ENCODE assay signal across 42 cellular contexts in the genomic region with DNA sequence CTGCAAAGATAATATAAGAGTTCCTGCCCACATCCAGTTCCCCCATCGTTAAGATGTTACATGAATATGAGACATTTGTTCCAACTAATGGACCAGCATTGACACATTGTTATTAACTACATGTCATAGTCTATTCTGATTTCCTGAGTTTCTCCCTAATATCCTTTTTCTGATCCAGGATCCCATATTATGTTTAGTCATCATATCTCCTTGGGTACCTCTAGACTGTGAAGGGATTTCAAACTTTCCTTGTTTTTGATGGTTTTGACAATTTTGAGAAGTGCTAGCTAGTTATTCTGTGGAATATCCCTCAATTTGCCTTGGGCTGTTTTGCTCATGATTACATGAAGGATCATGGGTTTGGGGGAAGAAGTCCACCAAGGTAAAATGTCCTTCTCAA. TPM values are rescaled to one million over a fixed set of nuclear protein-coding genes. Genes with fewer than 3 reads are reported as not detected.
"Had no signal": no experiment of that assay in that cellular context is flagged by ENCODE, and none has a peak within 500 bp of the region (broad histone marks: within the 10 kb centered on the region; RNA-seq: fewer than 3 reads in every experiment).

No MANE protein-coding gene starts in this region.

- ATAC-seq: activated naive CD4-positive, alpha-beta T cell treated with anti-CD3 and anti-CD28 coated beads, Interleukin-2, amount 50 U/mL, for 72 hours; activated naive CD8-positive, alpha-beta T cell treated with anti-CD3 and anti-CD28 coated beads, Interleukin-2, amount 50 U/mL, for 24 hours; activated T-cell treated with anti-CD3 and anti-CD28 coated beads, Interleukin-2, amount 50 U/mL, for 4 hours; activated T-cell treated with anti-CD3 and anti-CD28 coated beads, Interleukin-2, amount 50 U/mL, for 72 hours; activated T-helper 17 cell treated with anti-CD3 and anti-CD28 coated beads, Interleukin-2, amount 50 U/mL, for 72 hours; body of pancreas had no signal

- H3K4me1 ChIP-seq: adrenal gland, ascending aorta, body of pancreas had no signal

- H3K27me3 ChIP-seq: adrenal gland, ascending aorta, brain microvascular endothelial cell, cardiac muscle cell had no signal

- H3K4me3 ChIP-seq: adrenal gland, ascending aorta, body of pancreas, cardiac muscle cell had no signal

- H3K27ac ChIP-seq: adrenal gland, ascending aorta, body of pancreas, brain microvascular endothelial cell, cardiac muscle cell had no signal

- H3K4me3 Mint-ChIP-seq: activated naive CD4-positive, alpha-beta T cell treated with anti-CD3 and anti-CD28 coated beads for 36 hours; activated naive CD4-positive, alpha-beta T cell treated with anti-CD3 and anti-CD28 coated beads, Interleukin-2, amount 10 ng/mL, durations not matched to agents 7 days and 5 days; activated naive CD4-positive, alpha-beta T cell treated with anti-CD3 and anti-CD28 coated beads, Interleukin-2, amount 50 U/mL, for 24 hours; activated naive CD8-positive, alpha-beta T cell; activated naive CD8-positive, alpha-beta T cell treated with anti-CD3 and anti-CD28 coated beads for 36 hours; activated naive CD8-positive, alpha-beta T cell treated with anti-CD3 and anti-CD28 coated beads, Interleukin-2, amount 10 ng/mL, durations not matched to agents 7 days and 5 days; activated naive CD8-positive, alpha-beta T cell treated with anti-CD3 and anti-CD28 coated beads, Interleukin-2, amount 50 U/mL, for 24 hours; activated T-cell treated with anti-CD3 and anti-CD28 coated beads, Interleukin-2, amount 50 U/mL, for 24 hours; activated T-cell treated with anti-CD3 and anti-CD28 coated beads, Interleukin-2, amount 50 U/mL, for 4 hours; activated T-cell treated with anti-CD3 and anti-CD28 coated beads, Interleukin-2, amount 50 U/mL, for 72 hours; activated T-helper 1 cell treated with anti-CD3 and anti-CD28 coated beads, Interleukin-12 subunit alpha, Interleukin-12 subunit beta, Interleukin-2, Interleukin-4 antibody, amounts not matched to agents 30 ng/mL and 10 ng/mL and 1 ng/mL, durations not matched to agents 14 hours and 24 hours and 36 hours; activated T-helper 17 cell treated with anti-CD3 and anti-CD28 coated beads, Interleukin-2, amount 50 U/mL, for 72 hours; brain; central memory CD8-positive, alpha-beta T cell had no signal

- H3K36me3 ChIP-seq: adrenal gland, ascending aorta, brain microvascular endothelial cell, cardiac muscle cell had no signal

- H3K4me1 Mint-ChIP-seq: activated naive CD4-positive, alpha-beta T cell treated with anti-CD3 and anti-CD28 coated beads, Interleukin-2, amount 10 ng/mL, durations not matched to agents 7 days and 5 days; activated naive CD4-positive, alpha-beta T cell treated with anti-CD3 and anti-CD28 coated beads, Interleukin-2, amount 50 U/mL, for 24 hours; activated naive CD8-positive, alpha-beta T cell treated with anti-CD3 and anti-CD28 coated beads for 36 hours; activated naive CD8-positive, alpha-beta T cell treated with anti-CD3 and anti-CD28 coated beads, Interleukin-2, amount 10 ng/mL, durations not matched to agents 7 days and 5 days; activated naive CD8-positive, alpha-beta T cell treated with anti-CD3 and anti-CD28 coated beads, Interleukin-2, amount 50 U/mL, for 24 hours; activated T-helper 17 cell treated with anti-CD3 and anti-CD28 coated beads, Interleukin-2, amount 50 U/mL, for 72 hours; brain; central memory CD8-positive, alpha-beta T cell had no signal

- FAIRE-seq: astrocyte, bronchial epithelial cell had no signal

- H3K27ac Mint-ChIP-seq: activated naive CD4-positive, alpha-beta T cell treated with anti-CD3 and anti-CD28 coated beads for 36 hours; activated naive CD4-positive, alpha-beta T cell treated with anti-CD3 and anti-CD28 coated beads, Interleukin-2, amount 10 ng/mL, durations not matched to agents 7 days and 5 days; activated naive CD4-positive, alpha-beta T cell treated with anti-CD3 and anti-CD28 coated beads, Interleukin-2, amount 50 U/mL, for 24 hours; activated naive CD4-positive, alpha-beta T cell treated with anti-CD3 and anti-CD28 coated beads, Interleukin-2, amount 50 U/mL, for 72 hours; activated naive CD8-positive, alpha-beta T cell; activated naive CD8-positive, alpha-beta T cell treated with anti-CD3 and anti-CD28 coated beads for 36 hours; activated naive CD8-positive, alpha-beta T cell treated with anti-CD3 and anti-CD28 coated beads, Interleukin-2, amount 10 ng/mL, durations not matched to agents 7 days and 5 days; activated naive CD8-positive, alpha-beta T cell treated with anti-CD3 and anti-CD28 coated beads, Interleukin-2, amount 50 U/mL, for 24 hours; activated T-cell treated with anti-CD3 and anti-CD28 coated beads, Interleukin-2, amount 50 U/mL, for 24 hours; activated T-cell treated with anti-CD3 and anti-CD28 coated beads, Interleukin-2, amount 50 U/mL, for 72 hours; activated T-helper 1 cell treated with anti-CD3 and anti-CD28 coated beads, Interleukin-12 subunit alpha, Interleukin-12 subunit beta, Interleukin-2, Interleukin-4 antibody, amounts not matched to agents 30 ng/mL and 10 ng/mL and 1 ng/mL, durations not matched to agents 14 hours and 24 hours and 36 hours; activated T-helper 17 cell treated with anti-CD3 and anti-CD28 coated beads, Interleukin-2, amount 50 U/mL, for 72 hours; activated T-helper 2 cell treated with anti-CD3 and anti-CD28 coated beads, Interferon-gamma antibody, Interleukin-2, Interleukin-4, amounts not matched to agents 10 μg/mL and 5 μg/mL and 100 μg/mL, durations not matched to agents 14 hours and 24 hours and 36 hours; brain had no signal

- DNase-seq: activated effector memory CD4-positive, alpha-beta T cell treated with anti-CD3 and anti-CD28 coated beads, Interleukin-2, amount 50 U/mL, for 16 hours; activated effector memory CD4-positive, alpha-beta T cell treated with Interleukin-2 at 50 U/mL for 16 hours; activated gamma-delta T cell; activated gamma-delta T cell treated with Interleukin-2 at 50 U/mL for 16 hours; activated naive CD4-positive, alpha-beta T cell; activated naive CD4-positive, alpha-beta T cell treated with anti-CD3 and anti-CD28 coated beads for 36 hours; activated naive CD4-positive, alpha-beta T cell treated with anti-CD3 and anti-CD28 coated beads, Interleukin-2, amount 10 ng/mL, durations not matched to agents 7 days and 5 days; activated naive CD4-positive, alpha-beta T cell treated with anti-CD3 and anti-CD28 coated beads, Interleukin-2, amount 50 U/mL, for 16 hours; activated naive CD4-positive, alpha-beta T cell treated with Interleukin-2 at 50 U/mL for 16 hours; activated naive CD8-positive, alpha-beta T cell treated with anti-CD3 and anti-CD28 coated beads for 36 hours; activated naive CD8-positive, alpha-beta T cell treated with anti-CD3 and anti-CD28 coated beads, Interleukin-2, amount 10 ng/mL, durations not matched to agents 7 days and 5 days; activated naive CD8-positive, alpha-beta T cell treated with anti-CD3 and anti-CD28 coated beads, Interleukin-2, amount 50 U/mL, for 24 hours; activated T-cell treated with anti-CD3 and anti-CD28 coated beads, Interleukin-2, amount 50 U/mL, for 1 hour; activated T-cell treated with anti-CD3 and anti-CD28 coated beads, Interleukin-2, amount 50 U/mL, for 24 hours; activated T-cell treated with anti-CD3 and anti-CD28 coated beads, Interleukin-2, amount 50 U/mL, for 4 hours; activated T-cell treated with anti-CD3 and anti-CD28 coated beads, Interleukin-2, amount 50 U/mL, for 48 hours; activated T-cell treated with anti-CD3 and anti-CD28 coated beads, Interleukin-2, amount 50 U/mL, for 72 hours; adrenal gland; amniotic stem cell; amygdala; anterior cingulate cortex; aorta; body of pancreas; brain microvascular endothelial cell; caudate nucleus; central memory CD4-positive, alpha-beta T cell; cerebellar nuclear complex had no signal

- H3K9me3 ChIP-seq: adrenal gland, ascending aorta, body of pancreas had no signal

- H3K36me3 Mint-ChIP-seq: activated naive CD4-positive, alpha-beta T cell treated with anti-CD3 and anti-CD28 coated beads, Interleukin-2, amount 10 ng/mL, durations not matched to agents 7 days and 5 days; activated naive CD4-positive, alpha-beta T cell treated with anti-CD3 and anti-CD28 coated beads, Interleukin-2, amount 50 U/mL, for 24 hours; activated naive CD4-positive, alpha-beta T cell treated with anti-CD3 and anti-CD28 coated beads, Interleukin-2, amount 50 U/mL, for 72 hours; activated naive CD8-positive, alpha-beta T cell; activated naive CD8-positive, alpha-beta T cell treated with anti-CD3 and anti-CD28 coated beads for 36 hours; activated naive CD8-positive, alpha-beta T cell treated with anti-CD3 and anti-CD28 coated beads, Interleukin-2, amount 10 ng/mL, durations not matched to agents 7 days and 5 days; brain had no signal

- H3K9me3 Mint-ChIP-seq: activated naive CD4-positive, alpha-beta T cell treated with anti-CD3 and anti-CD28 coated beads for 36 hours; activated naive CD4-positive, alpha-beta T cell treated with anti-CD3 and anti-CD28 coated beads, Interleukin-2, amount 10 ng/mL, durations not matched to agents 7 days and 5 days; activated naive CD4-positive, alpha-beta T cell treated with anti-CD3 and anti-CD28 coated beads, Interleukin-2, amount 50 U/mL, for 24 hours; activated naive CD4-positive, alpha-beta T cell treated with anti-CD3 and anti-CD28 coated beads, Interleukin-2, amount 50 U/mL, for 72 hours; activated naive CD8-positive, alpha-beta T cell treated with anti-CD3 and anti-CD28 coated beads for 36 hours; activated naive CD8-positive, alpha-beta T cell treated with anti-CD3 and anti-CD28 coated beads, Interleukin-2, amount 10 ng/mL, durations not matched to agents 7 days and 5 days; activated naive CD8-positive, alpha-beta T cell treated with anti-CD3 and anti-CD28 coated beads, Interleukin-2, amount 50 U/mL, for 24 hours; activated T-cell treated with anti-CD3 and anti-CD28 coated beads, Interleukin-2, amount 50 U/mL, for 24 hours; activated T-cell treated with anti-CD3 and anti-CD28 coated beads, Interleukin-2, amount 50 U/mL, for 4 hours; activated T-cell treated with anti-CD3 and anti-CD28 coated beads, Interleukin-2, amount 50 U/mL, for 72 hours; activated T-helper 1 cell treated with anti-CD3 and anti-CD28 coated beads, Interleukin-12 subunit alpha, Interleukin-12 subunit beta, Interleukin-2, Interleukin-4 antibody, amounts not matched to agents 30 ng/mL and 10 ng/mL and 1 ng/mL, durations not matched to agents 14 hours and 24 hours and 36 hours; activated T-helper 17 cell treated with anti-CD3 and anti-CD28 coated beads, Interleukin-2, amount 50 U/mL, for 72 hours; activated T-helper 2 cell treated with anti-CD3 and anti-CD28 coated beads, Interferon-gamma antibody, Interleukin-2, Interleukin-4, amounts not matched to agents 10 μg/mL and 5 μg/mL and 100 μg/mL, durations not matched to agents 14 hours and 24 hours and 36 hours; central memory CD8-positive, alpha-beta T cell had no signal

RNA-seq across cellular contexts. Expression of a gene that starts 42.4 kb away (rescaled TPM):
- total RNA-seq: activated naive CD4-positive, alpha-beta T cell treated with anti-CD3 and anti-CD28 coated beads for 36 hours; activated naive CD4-positive, alpha-beta T cell treated with anti-CD3 and anti-CD28 coated beads, Interleukin-2, amount 50 U/mL, for 72 hours; activated naive CD8-positive, alpha-beta T cell treated with anti-CD3 and anti-CD28 coated beads for 36 hours; activated naive CD8-positive, alpha-beta T cell treated with anti-CD3 and anti-CD28 coated beads, Interleukin-2, amount 10 ng/mL, durations not matched to agents 7 days and 5 days; activated T-cell treated with anti-CD3 and anti-CD28 coated beads, Interleukin-2, amount 50 U/mL, for 4 hours; activated T-cell treated with anti-CD3 and anti-CD28 coated beads, Interleukin-2, amount 50 U/mL, for 72 hours; activated T-helper 1 cell treated with anti-CD3 and anti-CD28 coated beads, Interleukin-12 subunit alpha, Interleukin-12 subunit beta, Interleukin-2, Interleukin-4 antibody, amounts not matched to agents 30 ng/mL and 10 ng/mL and 1 ng/mL, durations not matched to agents 14 hours and 24 hours and 36 hours; activated T-helper 17 cell treated with anti-CD3 and anti-CD28 coated beads, Interleukin-2, amount 50 U/mL, for 72 hours; activated T-helper 2 cell treated with anti-CD3 and anti-CD28 coated beads, Interferon-gamma antibody, Interleukin-2, Interleukin-4, amounts not matched to agents 10 μg/mL and 5 μg/mL and 100 μg/mL, durations not matched to agents 14 hours and 24 hours and 36 hours; aorta; ascending aorta; astrocyte; body of pancreas; bronchial epithelial cell; cardiac muscle cell; cardiac septum; chondrocyte had no signal
- polyA plus RNA-seq: adipose tissue, aorta, cardiac muscle cell had no signal
